ENCODE assay signal across 1 cellular context in the genomic region with DNA sequence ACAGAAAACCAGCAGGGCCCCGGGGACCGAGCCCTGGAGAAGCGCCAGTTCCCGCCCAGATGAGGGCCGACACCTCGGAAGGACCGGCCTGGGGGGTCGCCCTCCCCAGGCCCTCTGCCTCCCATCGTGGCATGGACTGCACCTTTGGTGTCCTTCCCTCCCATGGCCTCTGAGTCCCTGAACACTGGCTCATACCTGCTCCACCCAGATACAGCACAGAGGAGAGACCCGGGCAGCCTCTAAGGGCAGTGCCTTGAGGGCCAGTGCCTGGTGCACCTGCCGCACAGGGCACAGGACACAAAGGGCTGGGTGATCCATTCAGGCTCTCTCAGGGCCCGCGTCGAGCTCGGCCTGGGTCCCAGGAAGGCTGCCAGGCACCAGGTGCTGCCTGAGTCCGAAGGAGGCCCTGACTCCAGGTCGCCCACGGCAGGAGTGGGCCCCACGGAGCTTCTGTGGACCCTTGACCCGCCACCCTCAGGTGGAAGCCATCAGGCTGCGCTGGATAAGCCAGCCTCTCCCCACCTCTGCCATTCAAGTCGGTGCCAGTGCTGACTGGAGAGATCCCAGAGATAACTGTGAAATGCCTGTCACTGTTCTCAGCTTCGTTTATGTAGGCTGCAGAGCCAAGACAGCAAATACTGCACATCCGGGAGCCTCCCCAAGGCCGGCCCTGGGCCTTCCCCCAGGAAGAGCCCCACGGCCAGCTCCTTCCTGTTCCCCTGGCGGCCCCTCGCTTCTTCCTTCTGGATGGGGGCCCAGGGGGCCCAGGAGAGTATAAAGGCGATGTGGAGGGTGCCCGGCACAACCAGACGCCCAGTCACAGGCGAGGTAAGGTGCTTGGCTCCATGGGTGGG.
A peak's percentile ranks its signal among the peaks of the same experiment; 100 is the strongest.
TF ChIP-seq lines count a peak whose summit lies in the region.

TSS of gene ZG16B (plus strand) at position 803 of the 854 bp plus-strand sequence. CDS start 139 bp downstream, outside the sequence.

TF ChIP-seq in HepG2, 621 proteins besides CTCF, POLR2A, EP300 and RAD21 (continued from another document and continues in another):
- TF ChIP-seq, protein P1, sequence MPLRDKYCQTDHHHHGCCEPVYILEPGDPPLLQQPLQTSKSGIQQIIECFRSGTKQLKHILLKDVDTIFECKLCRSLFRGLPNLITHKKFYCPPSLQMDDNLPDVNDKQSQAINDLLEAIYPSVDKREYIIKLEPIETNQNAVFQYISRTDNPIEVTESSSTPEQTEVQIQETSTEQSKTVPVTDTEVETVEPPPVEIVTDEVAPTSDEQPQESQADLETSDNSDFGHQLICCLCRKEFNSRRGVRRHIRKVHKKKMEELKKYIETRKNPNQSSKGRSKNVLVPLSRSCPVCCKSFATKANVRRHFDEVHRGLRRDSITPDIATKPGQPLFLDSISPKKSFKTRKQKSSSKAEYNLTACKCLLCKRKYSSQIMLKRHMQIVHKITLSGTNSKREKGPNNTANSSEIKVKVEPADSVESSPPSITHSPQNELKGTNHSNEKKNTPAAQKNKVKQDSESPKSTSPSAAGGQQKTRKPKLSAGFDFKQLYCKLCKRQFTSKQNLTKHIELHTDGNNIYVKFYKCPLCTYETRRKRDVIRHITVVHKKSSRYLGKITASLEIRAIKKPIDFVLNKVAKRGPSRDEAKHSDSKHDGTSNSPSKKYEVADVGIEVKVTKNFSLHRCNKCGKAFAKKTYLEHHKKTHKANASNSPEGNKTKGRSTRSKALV (CRISPR knock-in tag; IDR thresholded peaks at IDR 0.05): 0 out of 2 replicates have a peak, but pooled peaks have one; percentile 47
- no peak for TF ChIP-seq MED13 (CRISPR knock-in tag; IDR thresholded peaks at IDR 0.05)
- TF ChIP-seq ZSCAN22 (CRISPR knock-in tag; IDR thresholded peaks at IDR 0.05): no peak
- TF ChIP-seq ZNF674 (CRISPR knock-in tag; IDR thresholded peaks at IDR 0.05; ENCODE audit: low read depth): no peak
- TF ChIP-seq ZNF670 (CRISPR knock-in tag; IDR thresholded peaks at IDR 0.05; ENCODE audit: borderline replicate concordance): no peak
- no peak for TF ChIP-seq ZNF782 (CRISPR knock-in tag; IDR thresholded peaks at IDR 0.05; ENCODE audit: borderline replicate concordance)
- no peak for TF ChIP-seq ONECUT2 (CRISPR knock-in tag; IDR thresholded peaks at IDR 0.05)
- no peak for TF ChIP-seq SP2 (CRISPR knock-in tag; IDR thresholded peaks at IDR 0.05)
- no peak for TF ChIP-seq ZNF850 (CRISPR knock-in tag; conservative IDR thresholded peaks at IDR 0.05)
- no peak for TF ChIP-seq HDAC6 (IDR thresholded peaks at IDR 0.05; ENCODE audit: low read depth, low read length)
- TF ChIP-seq, protein P2, sequence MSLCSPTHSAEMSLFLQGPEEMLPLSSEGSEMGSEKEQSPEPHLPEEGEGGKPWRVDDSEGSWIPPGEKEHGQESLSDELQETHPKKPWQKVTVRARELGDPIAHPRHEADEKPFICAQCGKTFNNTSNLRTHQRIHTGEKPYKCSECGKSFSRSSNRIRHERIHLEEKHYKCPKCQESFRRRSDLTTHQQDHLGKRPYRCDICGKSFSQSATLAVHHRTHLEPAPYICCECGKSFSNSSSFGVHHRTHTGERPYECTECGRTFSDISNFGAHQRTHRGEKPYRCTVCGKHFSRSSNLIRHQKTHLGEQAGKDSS (CRISPR knock-in tag; IDR thresholded peaks at IDR 0.05; ENCODE audit: borderline replicate concordance, low read depth): 0 out of 2 replicates have a peak, but pooled peaks have one; percentile 11
- TF ChIP-seq CENPX (CRISPR knock-in tag; IDR thresholded peaks at IDR 0.05): no peak
- no peak for TF ChIP-seq CREBL2 (CRISPR knock-in tag; IDR thresholded peaks at IDR 0.05; ENCODE audit: borderline replicate concordance)
- peak; percentile 41; the same call in 1 of the 2 replicates for TF ChIP-seq ZNF580 (CRISPR knock-in tag; IDR thresholded peaks at IDR 0.05; ENCODE audit: borderline replicate concordance, low read depth)
- TF ChIP-seq ZNF773 (CRISPR knock-in tag; IDR thresholded peaks at IDR 0.05; ENCODE audit: borderline replicate concordance): no peak
- no peak for TF ChIP-seq ZNF10 (CRISPR knock-in tag; IDR thresholded peaks at IDR 0.05; ENCODE audit: borderline replicate concordance, low read depth)
- no peak for TF ChIP-seq MXI1 (IDR thresholded peaks at IDR 0.05; ENCODE audit: borderline replicate concordance, low read depth, low read length)
- no peak for TF ChIP-seq STAT6 (CRISPR knock-in tag; IDR thresholded peaks at IDR 0.05; ENCODE audit: borderline replicate concordance)
- TF ChIP-seq CHD2 (IDR thresholded peaks at IDR 0.05; ENCODE audit: low read depth, low read length): no peak
- TF ChIP-seq, protein P3, sequence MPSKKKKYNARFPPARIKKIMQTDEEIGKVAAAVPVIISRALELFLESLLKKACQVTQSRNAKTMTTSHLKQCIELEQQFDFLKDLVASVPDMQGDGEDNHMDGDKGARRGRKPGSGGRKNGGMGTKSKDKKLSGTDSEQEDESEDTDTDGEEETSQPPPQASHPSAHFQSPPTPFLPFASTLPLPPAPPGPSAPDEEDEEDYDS (CRISPR knock-in tag; IDR thresholded peaks at IDR 0.05): no peak; the same call in 1 of the 2 replicates
- 0 out of 2 replicates have a peak, but pooled peaks have one; percentile 14 for TF ChIP-seq CHCHD3 (CRISPR knock-in tag; IDR thresholded peaks at IDR 0.05)
- TF ChIP-seq PAWR (CRISPR knock-in tag; IDR thresholded peaks at IDR 0.05; ENCODE audit: borderline replicate concordance): no peak
- TF ChIP-seq FOXO4 (CRISPR knock-in tag; conservative IDR thresholded peaks at IDR 0.05): no peak
- TF ChIP-seq ZNF431 (CRISPR knock-in tag; IDR thresholded peaks at IDR 0.05; ENCODE audit: borderline replicate concordance, low read depth): no peak
- TF ChIP-seq IRX3 (CRISPR knock-in tag; IDR thresholded peaks at IDR 0.05; ENCODE audit: borderline replicate concordance, low read depth): no peak
- TF ChIP-seq HNRNPK (IDR thresholded peaks at IDR 0.05; ENCODE audit: low read depth, low read length, poor library complexity, severe bottlenecking): no peak
- TF ChIP-seq ZNF772 (CRISPR knock-in tag; IDR thresholded peaks at IDR 0.05): no peak
- TF ChIP-seq, protein P4, sequence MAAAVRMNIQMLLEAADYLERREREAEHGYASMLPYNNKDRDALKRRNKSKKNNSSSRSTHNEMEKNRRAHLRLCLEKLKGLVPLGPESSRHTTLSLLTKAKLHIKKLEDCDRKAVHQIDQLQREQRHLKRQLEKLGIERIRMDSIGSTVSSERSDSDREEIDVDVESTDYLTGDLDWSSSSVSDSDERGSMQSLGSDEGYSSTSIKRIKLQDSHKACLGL (CRISPR knock-in tag; IDR thresholded peaks at IDR 0.05): no peak
- TF ChIP-seq GATAD2A (CRISPR knock-in tag; IDR thresholded peaks at IDR 0.05): no peak; the same call in 1 of the 2 replicates
- no peak for TF ChIP-seq SP140L (CRISPR knock-in tag; IDR thresholded peaks at IDR 0.05; ENCODE audit: borderline replicate concordance)
- TF ChIP-seq FOXP1 (IDR thresholded peaks at IDR 0.05): no peak
- TF ChIP-seq FOXP1 (CRISPR knock-in tag; IDR thresholded peaks at IDR 0.05): no peak
- TF ChIP-seq ZNF253 (CRISPR knock-in tag; IDR thresholded peaks at IDR 0.05; ENCODE audit: borderline replicate concordance): no peak
- TF ChIP-seq SUZ12 (IDR thresholded peaks at IDR 0.05; ENCODE audit: low read depth, low read length): no peak
- no peak for TF ChIP-seq ZNF101 (CRISPR knock-in tag; IDR thresholded peaks at IDR 0.05; ENCODE audit: borderline replicate concordance, low read depth)
- no peak for TF ChIP-seq ZBTB14 (CRISPR knock-in tag; IDR thresholded peaks at IDR 0.05)
- TF ChIP-seq, protein P5, sequence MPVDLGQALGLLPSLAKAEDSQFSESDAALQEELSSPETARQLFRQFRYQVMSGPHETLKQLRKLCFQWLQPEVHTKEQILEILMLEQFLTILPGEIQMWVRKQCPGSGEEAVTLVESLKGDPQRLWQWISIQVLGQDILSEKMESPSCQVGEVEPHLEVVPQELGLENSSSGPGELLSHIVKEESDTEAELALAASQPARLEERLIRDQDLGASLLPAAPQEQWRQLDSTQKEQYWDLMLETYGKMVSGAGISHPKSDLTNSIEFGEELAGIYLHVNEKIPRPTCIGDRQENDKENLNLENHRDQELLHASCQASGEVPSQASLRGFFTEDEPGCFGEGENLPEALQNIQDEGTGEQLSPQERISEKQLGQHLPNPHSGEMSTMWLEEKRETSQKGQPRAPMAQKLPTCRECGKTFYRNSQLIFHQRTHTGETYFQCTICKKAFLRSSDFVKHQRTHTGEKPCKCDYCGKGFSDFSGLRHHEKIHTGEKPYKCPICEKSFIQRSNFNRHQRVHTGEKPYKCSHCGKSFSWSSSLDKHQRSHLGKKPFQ (CRISPR knock-in tag; IDR thresholded peaks at IDR 0.05; ENCODE audit: insufficient replicate concordance): no peak
- no peak for TF ChIP-seq NFYC (CRISPR knock-in tag; IDR thresholded peaks at IDR 0.05)
- TF ChIP-seq KLF15 (CRISPR knock-in tag; IDR thresholded peaks at IDR 0.05; ENCODE audit: borderline replicate concordance): no peak
- peak; percentile 75 for TF ChIP-seq MEIS2 (CRISPR knock-in tag; IDR thresholded peaks at IDR 0.05)
- TF ChIP-seq DNMT3B (CRISPR knock-in tag; conservative IDR thresholded peaks at IDR 0.05): no peak
- TF ChIP-seq ZNF629 (CRISPR knock-in tag; conservative IDR thresholded peaks at IDR 0.05): no peak
- no peak for TF ChIP-seq ZNF317 (CRISPR knock-in tag; IDR thresholded peaks at IDR 0.05)
- no peak for TF ChIP-seq ZNF17 (CRISPR knock-in tag; IDR thresholded peaks at IDR 0.05)
- no peak for TF ChIP-seq KDM1A (CRISPR knock-in tag; IDR thresholded peaks at IDR 0.05)
- TF ChIP-seq DMTF1 (CRISPR knock-in tag; IDR thresholded peaks at IDR 0.05): no peak
- TF ChIP-seq, protein P6, sequence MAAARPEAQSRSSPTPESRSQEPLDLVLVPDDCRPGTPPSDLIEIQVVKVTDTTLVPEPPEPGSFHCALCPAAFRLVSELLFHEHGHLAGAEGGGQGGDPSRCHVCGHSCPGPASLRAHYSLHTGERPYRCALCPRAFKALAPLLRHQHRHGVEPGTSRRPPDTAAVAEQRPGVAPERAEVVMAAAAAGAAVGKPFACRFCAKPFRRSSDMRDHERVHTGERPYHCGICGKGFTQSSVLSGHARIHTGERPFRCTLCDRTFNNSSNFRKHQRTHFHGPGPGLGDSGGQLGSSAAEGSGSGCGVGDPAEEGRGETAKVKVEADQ (CRISPR knock-in tag; IDR thresholded peaks at IDR 0.05; ENCODE audit: borderline replicate concordance): no peak
